ENCODE assay signal across 9 cellular contexts in the genomic region with DNA sequence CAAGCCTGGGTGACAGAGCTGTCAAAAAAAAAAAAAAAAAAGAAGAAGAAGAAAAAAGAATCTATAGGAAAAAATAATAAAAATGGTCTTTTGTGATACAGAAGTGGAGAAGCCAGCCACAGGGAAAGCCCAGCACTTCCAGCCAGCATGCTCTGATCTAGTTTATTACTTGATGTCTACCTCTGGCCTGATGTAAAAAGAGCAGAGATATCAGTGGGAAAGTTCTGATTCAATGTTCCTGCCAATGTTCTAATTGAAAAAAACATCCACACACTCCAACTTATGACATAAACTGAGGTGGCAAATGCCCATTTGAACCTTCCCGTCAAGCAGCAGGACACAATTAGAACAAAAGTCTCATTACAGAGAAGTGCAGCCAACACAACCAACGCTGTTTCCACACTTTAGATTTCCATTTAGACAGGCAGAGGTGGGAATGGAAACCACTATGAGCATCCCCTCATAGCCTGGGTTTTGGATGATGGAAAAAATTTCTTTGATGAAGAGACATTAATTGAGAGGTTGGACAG. TPM values are rescaled to one million over a fixed set of nuclear protein-coding genes. Genes with fewer than 3 reads are reported as not detected.
"Had no signal": no experiment of that assay in that cellular context is flagged by ENCODE, and none has a peak within 500 bp of the region (broad histone marks: within the 10 kb centered on the region; RNA-seq: fewer than 3 reads in every experiment).

No MANE protein-coding gene starts in this region.

- H3K9me3 ChIP-seq: HAP-1 had no signal

- H3K9me3 Mint-ChIP-seq: HFFc6, IgD-negative memory B cell had no signal

- H3K9ac ChIP-seq: GM23248 had no signal

- H3K27ac ChIP-seq: GM23248, HL-60 had no signal

- DNase-seq: GM23248, GOT3, H7, HFFc6 had no signal

- H3K27me3 Mint-ChIP-seq: IgD-negative memory B cell had no signal

- ATAC-seq: HCT116, HepG2 had no signal

- H2AFZ ChIP-seq: GM23248 had no signal

- H3K4me3 ChIP-seq: GM23248, HAP-1 had no signal

- H3K4me3 Mint-ChIP-seq: HFFc6 had no signal

- H3K27ac Mint-ChIP-seq: HFFc6 had no signal

RNA-seq across cellular contexts. Expression of a gene that starts 30.2 kb away (rescaled TPM):
- total RNA-seq: GM23248, HFFc6 had no signal
